In genomic region chr1:156675715-156676311, GRCh38 we compare ENCODE assay signal across 1 cellular context.
TF ChIP-seq lines count a peak whose summit lies in the region.

No MANE protein-coding gene starts in this region.

TF ChIP-seq in SK-N-SH, 30 proteins besides CTCF, POLR2A, EP300 and RAD21 (continued from another document):
- no peak for TF ChIP-seq REST (IDR thresholded peaks at IDR 0.05; ENCODE audit: low read depth, low read length)
- TF ChIP-seq MXI1 (IDR thresholded peaks at IDR 0.05; ENCODE audit: low read depth, low read length): peak; percentile 89; the same call in 1 of the 2 replicates
- 0 out of 2 replicates have a peak, but pooled peaks have one; percentile 31 for TF ChIP-seq SIN3A (IDR thresholded peaks at IDR 0.05; ENCODE audit: borderline replicate concordance, low read depth, low read length)
- peak; percentile 45; the same call in 1 of the 2 replicates for TF ChIP-seq RCOR1 (IDR thresholded peaks at IDR 0.05; ENCODE audit: low read length)
